In genomic region chr19:1247747-1248453, GRCh38 we compare ENCODE assay signal across 8 cellular contexts. TPM values are rescaled to one million over a fixed set of nuclear protein-coding genes. Genes with fewer than 3 reads are reported as not detected.
DNase-seq lines count a peak whose midpoint lies in the region; ATAC-seq and TF ChIP-seq lines count a peak whose summit lies in the region.

No MANE protein-coding gene starts in this region.

- H3K27me3 Mint-ChIP-seq in glutamatergic neuron (ENCODE audit: unreplicated experiment) = peaks cover 2% of the 10 kb centered on the region

- peaks cover 4% of the 10 kb centered on the region for H3K4me1 Mint-ChIP-seq in glutamatergic neuron (ENCODE audit: low read depth, unreplicated experiment)

- peak; percentile 0 for ATAC-seq in GM21528 (IDR thresholded peaks at IDR 0.05; ENCODE audit: low FRiP score, unreplicated experiment)

- TF ChIP-seq CTCF in AG09309 (IDR thresholded peaks at IDR 0.05; ENCODE audit: control insufficient read depth, insufficient read depth, low read depth, low read length, missing control alignments) (peak; percentile 30), OCI-LY7 (conservative IDR thresholded peaks at IDR 0.05; ENCODE audit: low read length) (peak; percentile 70), glutamatergic neuron (IDR thresholded peaks at IDR 0.05; ENCODE audit: partially characterized antibody, unreplicated experiment) (no peak), parathyroid adenoma (IDR thresholded peaks at IDR 0.05) (no peak)

- H3K27ac Mint-ChIP-seq in glutamatergic neuron (ENCODE audit: unreplicated experiment) = peak overlapping the region; percentile 38

- H3K9me2 ChIP-seq in OCI-LY7 (ENCODE audit: insufficient read depth, low read length) = no peaks in the 10 kb centered on the region

- DNase-seq in AG09309 (ENCODE audit: low read depth) = no peak
- DNase-seq in OCI-LY7 (ENCODE audit: low spot score) = no peak
- peak; percentile 65 for DNase-seq in activated effector memory CD4-positive, alpha-beta T cell treated with Interleukin-2 at 50 U/mL for 16 hours
- DNase-seq in glutamatergic neuron = peak; percentile 65
- DNase-seq in medulla oblongata (ENCODE audit: extremely low spot score) = no peak
- no peak for DNase-seq in GF-D8 (lab: John Stamatoyannopoulos, UW)

- H3K36me3 Mint-ChIP-seq in glutamatergic neuron (ENCODE audit: unreplicated experiment) = no peaks in the 10 kb centered on the region

- H3K36me3 ChIP-seq in OCI-LY7 (ENCODE audit: insufficient read depth, low read length) = peaks cover 53% of the 10 kb centered on the region
- no peaks in the 10 kb centered on the region for H3K36me3 ChIP-seq in parathyroid adenoma (ENCODE audit: control insufficient read depth, insufficient read depth, low read length)

- peaks cover 51% of the 10 kb centered on the region for H3K4me1 ChIP-seq in OCI-LY7 (ENCODE audit: insufficient read depth, low read length, poor library complexity, severe bottlenecking)
- H3K4me1 ChIP-seq in parathyroid adenoma = peaks cover 30% of the 10 kb centered on the region

- H2AFZ ChIP-seq in OCI-LY7 (ENCODE audit: low read length) (no peak overlapping the region), parathyroid adenoma (peak overlapping the region; percentile 76)

- no peaks in the 10 kb centered on the region for H3K27me3 ChIP-seq in parathyroid adenoma (ENCODE audit: control insufficient read depth, insufficient read depth, low read length)

- H3K4me3 ChIP-seq in AG09309 (ENCODE audit: control insufficient read depth, low read depth, low read length) (peak overlapping the region; percentile 29), OCI-LY7 (ENCODE audit: low read depth, low read length, poor library complexity, severe bottlenecking) (peak overlapping the region; percentile 74), parathyroid adenoma (ENCODE audit: low read depth, low read length) (peak overlapping the region; percentile 84)

- H4K20me1 ChIP-seq in OCI-LY7 (ENCODE audit: insufficient read depth, low read length) = no peaks in the 10 kb centered on the region

- H3K79me2 ChIP-seq in OCI-LY7 (ENCODE audit: insufficient read depth, low read depth, low read length) (peaks cover 30% of the 10 kb centered on the region; the same call in 1 of the 2 replicates), parathyroid adenoma (peaks cover 7% of the 10 kb centered on the region)

- H3K27ac ChIP-seq in OCI-LY7 (ENCODE audit: low read depth, low read length, poor library complexity, severe bottlenecking) = peak overlapping the region; percentile 73
- peak overlapping the region; percentile 100 for H3K27ac ChIP-seq in parathyroid adenoma

- peak overlapping the region; percentile 94 for H3K9ac ChIP-seq in parathyroid adenoma

- H3K4me3 Mint-ChIP-seq in glutamatergic neuron (ENCODE audit: unreplicated experiment) = no peak overlapping the region

- CTCF ChIA-PET in OCI-LY7 (lab: Charles Lee; ENCODE audit: unreplicated experiment) = no interaction called here

- intact Hi-C loops in OCI-LY7 (cut with micrococcal nuclease; ENCODE audit: unreplicated experiment) = no loop called here

- H3K4me2 ChIP-seq in OCI-LY7 (ENCODE audit: low read length) (peak overlapping the region; percentile 92), parathyroid adenoma (ENCODE audit: low read length) (peak overlapping the region; percentile 72)

- H3K9me3 ChIP-seq in OCI-LY7 (ENCODE audit: low read length) (no peaks in the 10 kb centered on the region), parathyroid adenoma (ENCODE audit: control insufficient read depth, low read length) (no peaks in the 10 kb centered on the region)

- peaks cover 5% of the 10 kb centered on the region for H3K9me3 Mint-ChIP-seq in glutamatergic neuron (ENCODE audit: unreplicated experiment)

- POLR2A ChIA-PET in OCI-LY7 (lab: Charles Lee) = no interaction called here

- BruUV-seq in OCI-LY7 (replicated peaks; lab: Mats Ljungman, UMichigan) = no TSS peak

RNA-seq across cellular contexts. Expression of gene MIDN, which starts 0.5 kb away (rescaled TPM):
- total RNA-seq in OCI-LY7 (2014; rRNA removed; shearing (Covaris generic)) = 11.7 and 20.3 TPM in 2 replicates
- total RNA-seq in OCI-LY7 (2022) (70.9 and 75.8 TPM in 2 replicates), glutamatergic neuron (ENCODE audit: unreplicated experiment) (325 TPM)

RNA-seq across cellular contexts. Expression of gene ATP5F1D, which starts 6.3 kb away (rescaled TPM):
- total RNA-seq in OCI-LY7 (2014; rRNA removed; shearing (Covaris generic)) = 51.8 and 82.1 TPM in 2 replicates
- 207 and 266 TPM in 2 replicates for total RNA-seq in OCI-LY7 (2022)
- total RNA-seq in glutamatergic neuron (ENCODE audit: unreplicated experiment) = 129 TPM

RNA-seq across cellular contexts. Expression of gene CBARP, which starts 10.1 kb away (rescaled TPM):
- total RNA-seq in OCI-LY7 (2014; rRNA removed; shearing (Covaris generic)) = 0.09 and 0.33 TPM in 2 replicates
- total RNA-seq in OCI-LY7 (2022) (0.13 and 0.18 TPM in 2 replicates), glutamatergic neuron (ENCODE audit: unreplicated experiment) (74.7 TPM)

RNA-seq across cellular contexts. Expression of gene CIRBP, which starts 21.2 kb away (rescaled TPM):
- total RNA-seq in OCI-LY7 (2014; rRNA removed; shearing (Covaris generic)) = 278 and 287 TPM in 2 replicates
- 309 and 321 TPM in 2 replicates for total RNA-seq in OCI-LY7 (2022)
- 341 TPM for total RNA-seq in glutamatergic neuron (ENCODE audit: unreplicated experiment)

RNA-seq across cellular contexts. Expression of gene FAM174C, which starts 27.4 kb away (rescaled TPM):
- 52.6 and 53.2 TPM in 2 replicates for total RNA-seq in OCI-LY7 (2014; rRNA removed; shearing (Covaris generic))
- total RNA-seq in OCI-LY7 (2022) = 79.8 and 81.5 TPM in 2 replicates
- 17.3 TPM for total RNA-seq in glutamatergic neuron (ENCODE audit: unreplicated experiment)

Comparison
In these comparisons a context has a peak if more than half of its experiments do, and no peak if none do; other contexts are left out.
1. DNase-seq: peak in activated effector memory CD4-positive, alpha-beta T cell treated with Interleukin-2 at 50 U/mL for 16 hours (single experiment) and glutamatergic neuron (single experiment); none in AG09309 (single experiment), OCI-LY7 (single experiment), medulla oblongata (single experiment) and GF-D8 (single experiment).
2. H3K4me3 ChIP-seq: peak in every context shown above with its lines; median percentile 84 in parathyroid adenoma; 74 in OCI-LY7; 29 in AG09309.
3. CTCF ChIP-seq: peak in AG09309 (single experiment) and OCI-LY7 (single experiment); none in glutamatergic neuron (single experiment) and parathyroid adenoma (single experiment).
4. RNA of gene CBARP, which starts 10.1 kb away (total RNA-seq): 74.7 TPM in glutamatergic neuron (single experiment); 0.09 to 0.33 TPM in OCI-LY7; every median in the first group is over 10 times any median in the second.